ENCODE assay signal across 16 cellular contexts in the genomic region with DNA sequence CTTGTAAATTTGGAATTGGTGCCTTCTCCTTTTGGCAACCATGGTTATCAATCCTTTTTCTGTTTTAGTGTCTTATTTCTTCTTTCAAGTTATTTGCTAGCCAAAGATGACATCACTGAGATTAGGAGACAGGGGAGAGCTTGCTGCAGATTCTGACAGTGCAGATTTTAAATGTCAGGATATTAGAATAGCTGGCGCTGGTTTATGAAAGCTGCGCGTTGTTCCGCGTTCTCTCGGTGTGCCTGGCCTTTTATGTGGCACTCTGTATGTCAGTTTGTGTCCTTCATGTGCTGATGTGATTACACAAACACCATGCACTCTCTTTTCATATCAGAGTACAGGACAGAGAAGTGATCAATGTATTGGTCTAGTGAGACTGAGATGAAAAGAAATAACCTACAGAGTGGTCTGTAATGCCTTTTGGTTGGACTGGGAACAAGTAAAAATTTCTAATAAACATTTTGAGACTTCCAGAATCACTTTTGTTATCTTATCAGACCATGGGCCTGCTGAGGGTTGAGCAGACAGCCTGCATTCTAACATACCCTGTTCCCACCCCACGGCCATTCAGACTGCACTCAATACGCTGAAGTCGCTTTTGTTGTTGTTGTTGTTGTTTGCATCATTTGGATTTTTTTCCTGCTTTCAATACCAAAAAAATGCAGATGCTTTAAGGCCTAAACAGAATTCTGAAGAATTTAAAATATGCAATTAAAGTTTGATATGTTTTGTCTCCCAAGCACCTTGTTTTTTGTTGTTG. TPM values are rescaled to one million over a fixed set of nuclear protein-coding genes. Genes with fewer than 3 reads are reported as not detected.
DNase-seq lines count a peak whose midpoint lies in the region; ATAC-seq and TF ChIP-seq lines count a peak whose summit lies in the region.
"Had no signal": no experiment of that assay in that cellular context is flagged by ENCODE, and none has a peak within 500 bp of the region (broad histone marks: within the 10 kb centered on the region; RNA-seq: fewer than 3 reads in every experiment).

No MANE protein-coding gene starts in this region.

- TF ChIP-seq CTCF in GM10266 (IDR thresholded peaks at IDR 0.05; ENCODE audit: control insufficient read depth, insufficient read depth, low read depth, missing control alignments) = no peak

- H2BK120ac ChIP-seq in mesendoderm (ENCODE audit: low read depth, low read length) = no peak overlapping the region

- H3K9ac ChIP-seq in mesendoderm (ENCODE audit: low read length) = no peak overlapping the region

- H4K8ac ChIP-seq in mesendoderm (ENCODE audit: low read depth, low read length) = no peak overlapping the region

- no peak overlapping the region for H4K5ac ChIP-seq in mesendoderm (ENCODE audit: low read length)

- H3K4me3 ChIP-seq in mesendoderm (ENCODE audit: low read length) = no peak overlapping the region

- no peak overlapping the region for H3K27ac ChIP-seq in mesendoderm (ENCODE audit: low read depth, low read length)
- H3K27ac ChIP-seq: RWPE1 had no signal

- no peak overlapping the region for H3K4ac ChIP-seq in mesendoderm (ENCODE audit: low read depth, low read length)

- peaks cover 3% of the 10 kb centered on the region for H3K79me1 ChIP-seq in mesendoderm (ENCODE audit: low read length)

- no peaks in the 10 kb centered on the region for H3K79me2 ChIP-seq in mesendoderm (ENCODE audit: control insufficient read depth, insufficient read depth, low read length)

- H3K56ac ChIP-seq in mesendoderm (ENCODE audit: low read length) = no peak overlapping the region

- no CpG with 5 or more reads among the region's 9 CpGs for WGBS in mesendoderm (ENCODE audit: extremely low coverage, insufficient coverage, low lambda C conversion rate)

- H2BK5ac ChIP-seq in mesendoderm (ENCODE audit: low read length) = no peak overlapping the region

- H3K4me2 ChIP-seq in mesendoderm (ENCODE audit: low read length) = no peak overlapping the region

- H3K18ac ChIP-seq in mesendoderm (ENCODE audit: low read length) = no peak overlapping the region

- H3K23ac ChIP-seq in mesendoderm (ENCODE audit: low read length) = no peak overlapping the region

- H2AK5ac ChIP-seq in mesendoderm (ENCODE audit: low read length) = no peak overlapping the region

- DNase-seq in cardiac septum (ENCODE audit: low spot score) (peak; percentile 0), Right ventricle myocardium superior (no peak), ecto neural progenitor cell (ENCODE audit: low spot score) (peak; percentile 14), mesendoderm (peak; percentile 65), superior temporal gyrus (ENCODE audit: extremely low spot score) (peak; percentile 21), GM10266 (ENCODE audit: extremely low spot score) (no peak), SW 1271 (lab: John Stamatoyannopoulos, UW) (no peak)
- DNase-seq in stimulated activated CD4-positive, alpha-beta T cell treated with anti-CD3 and anti-CD28 coated beads, Interleukin-4, amount 100 ng/mL, for 24 hours = no peak
- DNase-seq: GDM1, HFFc6, KBM-7, NCI-H1436 treated with DMSO at 0.1 percent for 48 hours, NCI-H2029 treated with DMSO at 0.1 percent for 48 hours, NCI-H748 treated with DMSO at 0.1 percent for 48 hours, PC-3 had no signal

- H3K4me1 ChIP-seq in mesendoderm (ENCODE audit: control insufficient read depth, low read depth, low read length) = no peaks in the 10 kb centered on the region

- H2BK15ac ChIP-seq in mesendoderm (replicated peaks; ENCODE audit: low read depth) = no peak overlapping the region

- peaks cover 16% of the 10 kb centered on the region for H3K36me3 ChIP-seq in mesendoderm (ENCODE audit: control insufficient read depth, insufficient read depth, low read length)

- intact Hi-C loops in cardiac septum (cut with DNase I) (no loop called here), Right ventricle myocardium superior (cut with DNase I) (no loop called here)

- ATAC-seq in Right ventricle myocardium superior (ENCODE audit: poor library complexity) = no peak
- ATAC-seq: PC-3 had no signal

- no peaks in the 10 kb centered on the region for H3K27me3 ChIP-seq in mesendoderm (ENCODE audit: insufficient read depth, low read length, poor library complexity)

RNA-seq across cellular contexts. Expression of a gene that starts 49.7 kb away (rescaled TPM):
- total RNA-seq in cardiac septum = 12.5 TPM
- total RNA-seq in Right ventricle myocardium superior = 9.8 TPM
- 5.2 TPM for polyA plus RNA-seq in mesendoderm (2013, experiment 1 of 2)
- 5.6 TPM for polyA plus RNA-seq in mesendoderm (2013, experiment 2 of 2)

Comparison
In these comparisons a context has a peak if more than half of its experiments do, and no peak if none do; other contexts are left out.
1. DNase-seq: peak in cardiac septum (single experiment), ecto neural progenitor cell (single experiment), mesendoderm (single experiment) and superior temporal gyrus (single experiment); none in Right ventricle myocardium superior (single experiment), GM10266 (single experiment), SW 1271 (0 of 2) and stimulated activated CD4-positive, alpha-beta T cell treated with anti-CD3 and anti-CD28 coated beads, Interleukin-4, amount 100 ng/mL, for 24 hours (single experiment).